ENCODE assay signal across 10 cellular contexts in the genomic region with DNA sequence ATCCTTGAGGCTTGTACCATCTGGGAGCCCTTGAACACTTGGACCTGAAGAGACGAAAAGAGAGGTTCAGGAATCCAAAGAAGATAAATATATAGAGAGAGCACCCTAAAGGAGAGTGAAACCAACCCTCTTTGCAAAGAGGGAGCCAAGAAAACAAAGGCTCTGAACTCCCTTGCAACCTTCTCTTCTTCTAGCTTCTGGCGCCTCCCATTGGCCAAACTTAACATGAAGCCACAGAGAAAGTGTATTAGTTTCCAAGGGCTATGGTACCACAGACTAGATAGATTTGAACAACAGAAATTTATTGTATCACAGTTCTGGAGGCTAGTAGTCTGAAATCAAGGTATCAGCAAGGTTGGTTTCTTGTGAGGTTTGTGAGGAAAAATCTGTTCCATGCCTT.
A peak's percentile ranks its signal among the peaks of the same experiment; 100 is the strongest.
DNase-seq lines count a peak whose midpoint lies in the region; ATAC-seq, FAIRE-seq and TF ChIP-seq lines count a peak whose summit lies in the region.
"Had no signal": no experiment of that assay in that cellular context is flagged by ENCODE, and none has a peak within 500 bp of the region (broad histone marks: within the 10 kb centered on the region; RNA-seq: fewer than 3 reads in every experiment).

No MANE protein-coding gene starts in this region.

- no peak for FAIRE-seq in kidney (lab: Jason Lieb, UNC)
- FAIRE-seq: GM12892 had no signal

- H3K9ac ChIP-seq in kidney (ENCODE audit: low read length in 2 of 2): no peak overlapping the region

- in situ Hi-C loops in Caki2 (cut with HindIII; ENCODE audit: low pct_unique_long_range_greater_than_20kb, low sequenced_read_pairs): no loop called here
- in situ Hi-C loops in KBM-7 (cut with MboI; ENCODE audit: low pct_unique_long_range_greater_than_20kb, low sequenced_read_pairs): no loop called here

- H3K4me1 ChIP-seq in kidney (ENCODE audit: control insufficient read depth in 1 of 2, insufficient read depth in 1 of 2, low read depth in 1 of 2, low read length in 2 of 2): no peaks in the 10 kb centered on the region

- intact Hi-C loops in kidney (cut with DNase I): no loop called here

- no peak for ATAC-seq in GM21619 (IDR thresholded peaks at IDR 0.05; ENCODE audit: unreplicated experiment)

- no peak overlapping the region for H3K4me3 ChIP-seq in kidney (ENCODE audit: low read length in 2 of 2)

- no peak overlapping the region for H3K27ac ChIP-seq in kidney (ENCODE audit: low read depth in 2 of 2, low read length in 2 of 2)

- peak; percentile 52 for TF ChIP-seq CTCF in kidney (IDR thresholded peaks at IDR 0.05; ENCODE audit: borderline replicate concordance, extremely low read depth, insufficient read depth)

- no peaks in the 10 kb centered on the region for H3K9me3 ChIP-seq in kidney (ENCODE audit: control insufficient read depth in 1 of 2, low read length in 2 of 2)

- no peaks in the 10 kb centered on the region for H3K36me3 ChIP-seq in kidney (ENCODE audit: control insufficient read depth in 1 of 2, insufficient read depth in 2 of 2, low read length in 2 of 2)

- DNase-seq in Caki2 (ENCODE audit: low read depth): peak; percentile 20
- DNase-seq in KBM-7: peak; percentile 27
- DNase-seq in SW 1271 (lab: John Stamatoyannopoulos, UW): peak; percentile 19 to 73
- DNase-seq in kidney: no peak
- no peak for DNase-seq in T-helper 9 cell
- DNase-seq in stimulated activated CD4-positive, alpha-beta T cell treated with anti-CD3 and anti-CD28 coated beads, Interleukin-4, amount 100 ng/mL, for 24 hours: no peak
- no peak for DNase-seq in NCI-H345 treated with DMSO at 0.1 percent for 48 hours (lab: John Stamatoyannopoulos, UW; ENCODE audit: unreplicated experiment)
- DNase-seq: activated effector memory CD4-positive, alpha-beta T cell treated with anti-CD3 and anti-CD28 coated beads, Interleukin-2, amount 50 U/mL, for 16 hours had no signal

Comparison
In these comparisons a context has a peak if more than half of its experiments do, and no peak if none do; other contexts are left out.
1. DNase-seq: peak in Caki2 (single experiment), KBM-7 (single experiment) and SW 1271 (2 of 2); none in kidney (single experiment), T-helper 9 cell (single experiment), stimulated activated CD4-positive, alpha-beta T cell treated with anti-CD3 and anti-CD28 coated beads, Interleukin-4, amount 100 ng/mL, for 24 hours (single experiment) and NCI-H345 treated with DMSO at 0.1 percent for 48 hours (single experiment).